ENCODE assay signal across 11 cellular contexts in the genomic region with DNA sequence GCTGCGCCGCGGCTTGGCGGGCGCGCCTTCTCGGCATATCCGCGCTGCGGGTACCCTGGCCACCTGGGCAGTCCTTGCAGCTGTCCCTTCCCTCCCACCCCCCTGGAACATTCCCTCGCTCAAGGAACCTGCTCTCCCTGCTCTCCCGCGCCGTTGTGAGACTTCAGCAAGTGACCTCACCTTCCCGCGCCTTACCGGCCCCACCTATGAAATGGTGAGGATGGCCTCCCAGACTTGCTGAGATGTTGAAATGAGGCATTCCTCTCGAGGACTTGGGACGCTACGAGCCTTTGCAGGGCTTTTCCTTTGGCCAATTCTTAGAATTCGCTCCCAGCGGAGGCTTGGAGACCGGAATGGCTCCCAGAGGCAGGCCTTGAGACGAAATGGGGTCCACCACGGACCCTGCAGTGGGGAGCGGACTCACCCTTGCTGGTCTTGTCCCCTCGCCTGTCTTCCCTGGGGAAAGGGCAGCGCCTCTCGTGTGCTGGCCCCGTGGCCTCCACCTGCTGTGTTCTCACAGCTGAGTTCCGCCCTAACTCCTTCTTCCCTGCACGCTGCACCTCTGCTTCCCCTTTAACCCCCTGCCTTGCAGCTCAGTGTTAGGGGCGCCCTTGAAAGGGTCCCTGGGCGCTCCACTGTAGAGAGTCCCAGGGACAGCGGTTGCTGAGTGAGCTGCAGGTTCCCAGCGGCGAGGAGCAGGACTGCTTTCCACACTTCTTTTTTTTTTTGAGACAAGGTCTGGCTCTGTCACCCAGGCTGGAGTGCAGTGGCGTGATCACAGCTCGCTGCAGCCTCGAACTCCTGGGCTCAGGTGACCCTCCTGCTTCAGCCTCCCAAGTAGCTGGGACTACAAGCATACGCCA. TPM values are rescaled to one million over a fixed set of nuclear protein-coding genes. Genes with fewer than 3 reads are reported as not detected.
A peak's percentile ranks its signal among the peaks of the same experiment; 100 is the strongest.
DNase-seq lines count a peak whose midpoint lies in the region; ATAC-seq and TF ChIP-seq lines count a peak whose summit lies in the region.
"Had no signal": no experiment of that assay in that cellular context is flagged by ENCODE, and none has a peak within 500 bp of the region (broad histone marks: within the 10 kb centered on the region; RNA-seq: fewer than 3 reads in every experiment).

No MANE protein-coding gene starts in this region.

- H3K4me1 Mint-ChIP-seq in activated naive CD8-positive, alpha-beta T cell treated with anti-CD3 and anti-CD28 coated beads, Interleukin-2, amount 50 U/mL, for 24 hours = no peaks in the 10 kb centered on the region
- H3K4me1 Mint-ChIP-seq in stimulated activated memory B cell treated with anti-CD40 and anti-IgM and Interleukin-4, amounts not matched to agents 10 μg/mL and 1 μg/mL and 100 μg/mL, for 72 hours = peaks cover 9% of the 10 kb centered on the region

- no peak overlapping the region for H3K4me2 ChIP-seq in GM23248 (ENCODE audit: unreplicated experiment)

- H3K9me2 ChIP-seq in GM23248 (ENCODE audit: insufficient read depth) = no peaks in the 10 kb centered on the region

- H3K36me3 ChIP-seq in GM23248 (ENCODE audit: low read depth) = no peaks in the 10 kb centered on the region

- H3K27me3 ChIP-seq in GM23248 (replicated peaks; ENCODE audit: insufficient read depth) = peaks cover 59% of the 10 kb centered on the region

- peak; percentile 16 for ATAC-seq in activated naive CD8-positive, alpha-beta T cell treated with anti-CD3 and anti-CD28 coated beads, Interleukin-2, amount 50 U/mL, for 24 hours
- ATAC-seq in stimulated activated memory B cell treated with anti-CD40 and anti-IgM and Interleukin-4, amounts not matched to agents 10 μg/mL and 1 μg/mL and 100 μg/mL, for 72 hours = no peak

- peak; percentile 56 for DNase-seq in DMS79 treated with DMSO at 0.1 percent for 48 hours (lab: John Stamatoyannopoulos, UW)
- no peak for DNase-seq in activated naive CD8-positive, alpha-beta T cell treated with anti-CD3 and anti-CD28 coated beads, Interleukin-2, amount 50 U/mL, for 24 hours
- DNase-seq in iPS-NIHi7 (ENCODE audit: extremely low spot score) = peak; percentile 57
- peak; percentile 40 for DNase-seq in retina
- DNase-seq in GM23248 = no peak
- DNase-seq in GM20000 (ENCODE audit: low spot score) = no peak
- no peak for DNase-seq in SIG-M5 treated with dmso at 0.1 percent for 504 hours (lab: John Stamatoyannopoulos, UW; ENCODE audit: unreplicated experiment)
- DNase-seq: C1 segment of cervical spinal cord, T-helper 2 cell had no signal

- H3K4me1 ChIP-seq in GM23248 (ENCODE audit: insufficient read depth) = peaks cover 3% of the 10 kb centered on the region

- no peak overlapping the region for H3K4me3 ChIP-seq in GM23248

- H3K9ac ChIP-seq in GM23248 = no peak overlapping the region

- H3K27ac Mint-ChIP-seq in activated naive CD8-positive, alpha-beta T cell treated with anti-CD3 and anti-CD28 coated beads, Interleukin-2, amount 50 U/mL, for 24 hours = no peak overlapping the region
- H3K27ac Mint-ChIP-seq in stimulated activated memory B cell treated with anti-CD40 and anti-IgM and Interleukin-4, amounts not matched to agents 10 μg/mL and 1 μg/mL and 100 μg/mL, for 72 hours = no peak overlapping the region

- no peak overlapping the region for H2AFZ ChIP-seq in GM23248

- no peak for TF ChIP-seq CTCF in GM20000 (IDR thresholded peaks at IDR 0.05; ENCODE audit: extremely low read depth, missing control alignments)

- H3K4me3 Mint-ChIP-seq in activated naive CD8-positive, alpha-beta T cell treated with anti-CD3 and anti-CD28 coated beads, Interleukin-2, amount 50 U/mL, for 24 hours = no peak overlapping the region
- no peak overlapping the region for H3K4me3 Mint-ChIP-seq in stimulated activated memory B cell treated with anti-CD40 and anti-IgM and Interleukin-4, amounts not matched to agents 10 μg/mL and 1 μg/mL and 100 μg/mL, for 72 hours

- no peak overlapping the region for H3K27ac ChIP-seq in GM23248

- no peaks in the 10 kb centered on the region for H4K20me1 ChIP-seq in GM23248 (ENCODE audit: insufficient read depth)

- H3K79me2 ChIP-seq in GM23248 (ENCODE audit: insufficient read depth) = no peaks in the 10 kb centered on the region

- no peaks in the 10 kb centered on the region for H3K9me3 ChIP-seq in GM23248 (ENCODE audit: low read depth)

- H3K27me3 Mint-ChIP-seq in activated naive CD8-positive, alpha-beta T cell treated with anti-CD3 and anti-CD28 coated beads, Interleukin-2, amount 50 U/mL, for 24 hours = peaks cover 61% of the 10 kb centered on the region
- H3K27me3 Mint-ChIP-seq in stimulated activated memory B cell treated with anti-CD40 and anti-IgM and Interleukin-4, amounts not matched to agents 10 μg/mL and 1 μg/mL and 100 μg/mL, for 72 hours = peaks cover 82% of the 10 kb centered on the region

- WGBS in GM23248 (ENCODE audit: low coverage in 1 of 2, low lambda C conversion rate in 2 of 2, missing lambda C conversion rate in 2 of 2), 2 experiments = 41% methylated on average over 40 to 41 of the region's 41 CpGs

- H3K9me3 Mint-ChIP-seq in activated naive CD8-positive, alpha-beta T cell treated with anti-CD3 and anti-CD28 coated beads, Interleukin-2, amount 50 U/mL, for 24 hours = no peaks in the 10 kb centered on the region
- H3K9me3 Mint-ChIP-seq in stimulated activated memory B cell treated with anti-CD40 and anti-IgM and Interleukin-4, amounts not matched to agents 10 μg/mL and 1 μg/mL and 100 μg/mL, for 72 hours = no peaks in the 10 kb centered on the region

- peaks cover 3% of the 10 kb centered on the region; the same call in 1 of the 2 replicates for H3F3A ChIP-seq in GM23248 (ENCODE audit: insufficient read depth)

- in situ Hi-C loops in GM23248 (cut with MboI) = no loop called here

- H3K36me3 Mint-ChIP-seq in activated naive CD8-positive, alpha-beta T cell treated with anti-CD3 and anti-CD28 coated beads, Interleukin-2, amount 50 U/mL, for 24 hours (ENCODE audit: low read depth) = no peaks in the 10 kb centered on the region
- no peaks in the 10 kb centered on the region for H3K36me3 Mint-ChIP-seq in stimulated activated memory B cell treated with anti-CD40 and anti-IgM and Interleukin-4, amounts not matched to agents 10 μg/mL and 1 μg/mL and 100 μg/mL, for 72 hours

RNA-seq across cellular contexts. Expression of gene HMCN2, which starts 0.9 kb away (rescaled TPM):
- total RNA-seq in GM23248 (2014; rRNA removed; shearing (Covaris generic)) = not detected in 2 replicates
- polyA plus RNA-seq in GM23248 (2016; fragmentation: Nextera tagmentation; extraction: Ambion mirVana) = not detected in 2 replicates
- total RNA-seq: activated CD8-positive, alpha-beta memory T cell treated with anti-CD3 and anti-CD28 coated beads for 36 hours had no signal

Comparison
In these comparisons a context has a peak if more than half of its experiments do, and no peak if none do; other contexts are left out.
1. DNase-seq: peak in DMS79 treated with DMSO at 0.1 percent for 48 hours (single experiment), iPS-NIHi7 (single experiment) and retina (single experiment); none in activated naive CD8-positive, alpha-beta T cell treated with anti-CD3 and anti-CD28 coated beads, Interleukin-2, amount 50 U/mL, for 24 hours (single experiment), GM23248 (single experiment), GM20000 (single experiment) and SIG-M5 treated with dmso at 0.1 percent for 504 hours (single experiment).